ENCODE assay signal across 21 cellular contexts in the genomic region with DNA sequence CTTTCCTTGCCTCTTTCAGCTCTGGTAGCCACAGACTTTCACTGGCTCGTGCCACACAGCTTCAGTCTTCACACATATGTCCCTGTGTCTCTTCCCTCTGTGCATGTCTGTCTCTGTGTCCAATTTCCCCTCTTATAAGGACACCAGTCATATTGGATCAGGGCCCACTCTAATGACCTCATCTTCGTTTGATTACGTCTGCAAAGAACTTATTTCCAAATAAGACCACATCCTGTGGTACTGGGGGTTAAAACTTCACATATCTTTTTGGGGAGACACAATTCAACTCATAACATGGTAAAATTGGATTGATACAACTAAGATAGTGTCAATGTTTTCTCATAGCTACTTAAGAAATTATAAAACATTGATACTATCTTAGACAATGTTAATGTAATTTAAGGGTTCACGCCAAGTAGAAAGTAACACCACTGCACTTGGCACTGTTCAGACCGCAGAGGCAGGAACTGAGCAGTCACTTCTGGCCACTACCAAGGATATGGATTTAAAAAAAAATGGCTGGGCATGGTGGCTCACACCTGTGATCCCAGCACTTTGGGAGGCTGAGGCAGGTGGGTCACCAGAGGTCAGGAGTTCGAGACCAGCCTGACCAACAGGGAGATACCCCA.
DNase-seq lines count a peak whose midpoint lies in the region; ATAC-seq, FAIRE-seq and TF ChIP-seq lines count a peak whose summit lies in the region.
"Had no signal": no experiment of that assay in that cellular context is flagged by ENCODE, and none has a peak within 500 bp of the region (broad histone marks: within the 10 kb centered on the region; RNA-seq: fewer than 3 reads in every experiment).

No MANE protein-coding gene starts in this region.

- no peaks in the 10 kb centered on the region for H3K27me3 Mint-ChIP-seq in activated naive CD8-positive, alpha-beta T cell treated with anti-CD3 and anti-CD28 coated beads, Interleukin-2, amount 10 ng/mL, durations not matched to agents 7 days and 5 days
- H3K27me3 Mint-ChIP-seq in activated naive CD8-positive, alpha-beta T cell treated with anti-CD3 and anti-CD28 coated beads for 36 hours, result no peaks in the 10 kb centered on the region
- H3K27me3 Mint-ChIP-seq in astrocyte (ENCODE audit: low read depth, unreplicated experiment) (peaks cover 2% of the 10 kb centered on the region), type B pancreatic cell (no peaks in the 10 kb centered on the region), GM23338 (ENCODE audit: insufficient read depth, low read depth, poor library complexity) (peaks cover 7% of the 10 kb centered on the region)
- H3K27me3 Mint-ChIP-seq: activated T-helper 17 cell treated with anti-CD3 and anti-CD28 coated beads, Interleukin-2, amount 50 U/mL, for 72 hours had no signal

- H3K9me3 Mint-ChIP-seq in activated naive CD8-positive, alpha-beta T cell treated with anti-CD3 and anti-CD28 coated beads, Interleukin-2, amount 10 ng/mL, durations not matched to agents 7 days and 5 days, result no peaks in the 10 kb centered on the region
- H3K9me3 Mint-ChIP-seq in activated naive CD8-positive, alpha-beta T cell treated with anti-CD3 and anti-CD28 coated beads for 36 hours, result no peaks in the 10 kb centered on the region
- H3K9me3 Mint-ChIP-seq in astrocyte (ENCODE audit: unreplicated experiment) (peaks cover 3% of the 10 kb centered on the region), type B pancreatic cell (no peaks in the 10 kb centered on the region), GM23338 (no peaks in the 10 kb centered on the region)
- H3K9me3 Mint-ChIP-seq: activated T-helper 17 cell treated with anti-CD3 and anti-CD28 coated beads, Interleukin-2, amount 50 U/mL, for 72 hours; T-helper 2 cell treated with Interferon-gamma antibody and Interleukin-4, amounts not matched to agents 5 μg/mL and 100 μg/mL, for 36 hours had no signal

- no peak overlapping the region for H3K4me3 Mint-ChIP-seq in activated naive CD8-positive, alpha-beta T cell treated with anti-CD3 and anti-CD28 coated beads, Interleukin-2, amount 10 ng/mL, durations not matched to agents 7 days and 5 days
- H3K4me3 Mint-ChIP-seq in activated naive CD8-positive, alpha-beta T cell treated with anti-CD3 and anti-CD28 coated beads for 36 hours, result no peak overlapping the region
- H3K4me3 Mint-ChIP-seq in astrocyte (ENCODE audit: unreplicated experiment) (no peak overlapping the region), type B pancreatic cell (no peak overlapping the region), GM23338 (no peak overlapping the region)
- H3K4me3 Mint-ChIP-seq: activated T-helper 17 cell treated with anti-CD3 and anti-CD28 coated beads, Interleukin-2, amount 50 U/mL, for 72 hours; T-helper 2 cell treated with Interferon-gamma antibody and Interleukin-4, amounts not matched to agents 5 μg/mL and 100 μg/mL, for 36 hours had no signal

- H3K4me3 ChIP-seq in astrocyte (ENCODE audit: insufficient read depth, low read depth, low read length) (no peak overlapping the region), kidney (ENCODE audit: low read length in 2 of 2) (no peak overlapping the region), GM23338 (no peak overlapping the region)
- H3K4me3 ChIP-seq: pancreas, Peyer's patch, right lobe of liver, upper lobe of right lung had no signal

- H3F3A ChIP-seq in GM23338 (replicated peaks; ENCODE audit: low read depth), result no peaks in the 10 kb centered on the region

- H4K20me1 ChIP-seq in astrocyte (ENCODE audit: insufficient read depth, low read length) (no peaks in the 10 kb centered on the region), GM23338 (replicated peaks; ENCODE audit: insufficient read depth) (no peaks in the 10 kb centered on the region)

- H3K4me2 ChIP-seq in astrocyte (ENCODE audit: low read length), result no peak overlapping the region
- H3K4me2 ChIP-seq in GM23338, result no peak overlapping the region

- H3K9me2 ChIP-seq in GM23338 (ENCODE audit: insufficient read depth), result no peaks in the 10 kb centered on the region; the same call in 1 of the 2 replicates

- H3K4me1 Mint-ChIP-seq in activated naive CD8-positive, alpha-beta T cell treated with anti-CD3 and anti-CD28 coated beads, Interleukin-2, amount 10 ng/mL, durations not matched to agents 7 days and 5 days, result peaks cover 31% of the 10 kb centered on the region
- peaks cover 14% of the 10 kb centered on the region for H3K4me1 Mint-ChIP-seq in activated naive CD8-positive, alpha-beta T cell treated with anti-CD3 and anti-CD28 coated beads for 36 hours
- H3K4me1 Mint-ChIP-seq in astrocyte (ENCODE audit: low read depth, unreplicated experiment), result peaks cover 31% of the 10 kb centered on the region
- peaks cover 18% of the 10 kb centered on the region for H3K4me1 Mint-ChIP-seq in type B pancreatic cell (ENCODE audit: unreplicated experiment)
- H3K4me1 Mint-ChIP-seq in GM23338, result peaks cover 4% of the 10 kb centered on the region; the same call in 1 of the 3 replicates

- intact Hi-C loops in kidney (cut with DNase I), result no loop called here

- no peaks in the 10 kb centered on the region for H3K9me3 ChIP-seq in astrocyte (ENCODE audit: insufficient read depth, low read depth, low read length)
- H3K9me3 ChIP-seq in kidney (ENCODE audit: control insufficient read depth in 1 of 2, low read length in 2 of 2), result no peaks in the 10 kb centered on the region
- H3K9me3 ChIP-seq: pancreas, Peyer's patch, right lobe of liver, upper lobe of right lung had no signal

- H3K36me3 ChIP-seq in astrocyte (ENCODE audit: insufficient read depth, low read length) (no peaks in the 10 kb centered on the region), kidney (ENCODE audit: control insufficient read depth in 1 of 2, insufficient read depth in 2 of 2, low read length in 2 of 2) (no peaks in the 10 kb centered on the region), GM23338 (ENCODE audit: insufficient read depth) (no peaks in the 10 kb centered on the region)
- H3K36me3 ChIP-seq: pancreas, Peyer's patch, right lobe of liver, upper lobe of right lung had no signal

- H2AFZ ChIP-seq in astrocyte (ENCODE audit: low read depth, low read length) (no peak overlapping the region), GM23338 (no peak overlapping the region)

- H3K9ac ChIP-seq in astrocyte (ENCODE audit: low read length), result no peak overlapping the region
- no peak overlapping the region for H3K9ac ChIP-seq in kidney (ENCODE audit: low read length in 2 of 2)

- FAIRE-seq in astrocyte (lab: Jason Lieb, UNC), result no peak
- FAIRE-seq in kidney (lab: Jason Lieb, UNC), result no peak
- FAIRE-seq: bronchial epithelial cell, pancreas had no signal

- H3K27me3 ChIP-seq in astrocyte (ENCODE audit: insufficient read depth, low read length), result no peaks in the 10 kb centered on the region
- H3K27me3 ChIP-seq in GM23338 (ENCODE audit: insufficient read depth), result no peaks in the 10 kb centered on the region
- H3K27me3 ChIP-seq: pancreas, Peyer's patch, right lobe of liver, upper lobe of right lung had no signal

- peak; percentile 31 for ATAC-seq in activated naive CD8-positive, alpha-beta T cell treated with anti-CD3 and anti-CD28 coated beads, Interleukin-2, amount 10 ng/mL, durations not matched to agents 7 days and 5 days (ENCODE audit: low read depth)
- ATAC-seq in GM23338, result no peak
- ATAC-seq: activated T-helper 17 cell treated with anti-CD3 and anti-CD28 coated beads, Interleukin-2, amount 50 U/mL, for 72 hours; pancreas; right lobe of liver; upper lobe of right lung had no signal

- peaks cover 4% of the 10 kb centered on the region for H3K36me3 Mint-ChIP-seq in activated naive CD8-positive, alpha-beta T cell treated with anti-CD3 and anti-CD28 coated beads, Interleukin-2, amount 10 ng/mL, durations not matched to agents 7 days and 5 days
- no peaks in the 10 kb centered on the region for H3K36me3 Mint-ChIP-seq in activated naive CD8-positive, alpha-beta T cell treated with anti-CD3 and anti-CD28 coated beads for 36 hours
- peaks cover 1% of the 10 kb centered on the region for H3K36me3 Mint-ChIP-seq in astrocyte (ENCODE audit: low read depth, unreplicated experiment)
- H3K36me3 Mint-ChIP-seq in type B pancreatic cell, result peaks cover 9% of the 10 kb centered on the region
- H3K36me3 Mint-ChIP-seq in GM23338 (ENCODE audit: low read depth), result no peaks in the 10 kb centered on the region

- peak overlapping the region; percentile 0 for H3K27ac Mint-ChIP-seq in activated naive CD8-positive, alpha-beta T cell treated with anti-CD3 and anti-CD28 coated beads, Interleukin-2, amount 10 ng/mL, durations not matched to agents 7 days and 5 days
- no peak overlapping the region for H3K27ac Mint-ChIP-seq in activated naive CD8-positive, alpha-beta T cell treated with anti-CD3 and anti-CD28 coated beads for 36 hours
- H3K27ac Mint-ChIP-seq in astrocyte (ENCODE audit: unreplicated experiment), result peak overlapping the region; percentile 8
- H3K27ac Mint-ChIP-seq in type B pancreatic cell, result peak overlapping the region; percentile 34
- no peak overlapping the region for H3K27ac Mint-ChIP-seq in GM23338
- H3K27ac Mint-ChIP-seq: activated T-helper 17 cell treated with anti-CD3 and anti-CD28 coated beads, Interleukin-2, amount 50 U/mL, for 72 hours; T-helper 2 cell treated with Interferon-gamma antibody and Interleukin-4, amounts not matched to agents 5 μg/mL and 100 μg/mL, for 36 hours had no signal

- H3K79me2 ChIP-seq in astrocyte (ENCODE audit: insufficient read depth, low read length) (no peaks in the 10 kb centered on the region), GM23338 (replicated peaks; ENCODE audit: insufficient read depth) (no peaks in the 10 kb centered on the region)

- H3K4me1 ChIP-seq in astrocyte (ENCODE audit: insufficient read depth, low read length), result peaks cover 21% of the 10 kb centered on the region
- H3K4me1 ChIP-seq in kidney (ENCODE audit: control insufficient read depth in 1 of 2, insufficient read depth in 1 of 2, low read depth in 1 of 2, low read length in 2 of 2), result peaks cover 11% of the 10 kb centered on the region in 2 donors
- no peaks in the 10 kb centered on the region for H3K4me1 ChIP-seq in GM23338 (ENCODE audit: insufficient read depth)
- H3K4me1 ChIP-seq: pancreas, Peyer's patch, right lobe of liver had no signal

- TF ChIP-seq CTCF in astrocyte (IDR thresholded peaks at IDR 0.05; ENCODE audit: insufficient read depth, low read depth, low read length), result no peak
- TF ChIP-seq CTCF in kidney (IDR thresholded peaks at IDR 0.05; ENCODE audit: borderline replicate concordance, extremely low read depth, insufficient read depth), result no peak
- TF ChIP-seq CTCF in type B pancreatic cell (conservative IDR thresholded peaks at IDR 0.05), result no peak
- no peak for TF ChIP-seq CTCF in GM13976 (IDR thresholded peaks at IDR 0.05; ENCODE audit: borderline replicate concordance, control extremely low read depth, extremely low read depth, insufficient read depth, missing control alignments)
- TF ChIP-seq CTCF in GM23338 (conservative IDR thresholded peaks at IDR 0.05; ENCODE audit: low read depth in 2 of 2), result no peak

- H3K27ac ChIP-seq in astrocyte (ENCODE audit: low read depth, low read length) (no peak overlapping the region), kidney (ENCODE audit: low read depth in 2 of 2, low read length in 2 of 2) (no peak overlapping the region), GM23338 (ENCODE audit: low read depth) (no peak overlapping the region)
- H3K27ac ChIP-seq: pancreas, Peyer's patch, right lobe of liver, upper lobe of right lung had no signal

- in situ Hi-C loops in GM13976 (cut with MboI; ENCODE audit: low sequenced_read_pairs, unreplicated experiment), result no loop called here

- POLR2A ChIA-PET in activated naive CD8-positive, alpha-beta T cell treated with anti-CD3 and anti-CD28 coated beads, Interleukin-2, amount 10 ng/mL, durations not matched to agents 7 days and 5 days (lab: Charles Lee), result no interaction called here

- no peak for DNase-seq in activated naive CD8-positive, alpha-beta T cell treated with anti-CD3 and anti-CD28 coated beads, Interleukin-2, amount 10 ng/mL, durations not matched to agents 7 days and 5 days
- DNase-seq in activated naive CD8-positive, alpha-beta T cell treated with anti-CD3 and anti-CD28 coated beads for 36 hours, result no peak
- DNase-seq in astrocyte (ENCODE audit: low read depth) (peak; percentile 35), kidney (peak; percentile 18), type B pancreatic cell (ENCODE audit: extremely low spot score, unreplicated experiment) (no peak), cerebellum (ENCODE audit: low spot score) (no peak), GM13976 (ENCODE audit: low spot score) (no peak), GM23338 (ENCODE audit: low spot score) (no peak)
- DNase-seq: activated CD4-positive, CD25-positive, alpha-beta regulatory T cell treated with anti-CD3 and anti-CD28 coated beads, Interleukin-2, amount 50 U/mL, for 72 hours; glutamatergic neuron; KBM-7; NCI-H2029; NCI-H446; pancreas; Peyer's patch; stimulated activated naive CD4-positive, alpha-beta T cell treated with Interleukin-2 at 50 U/mL for 16 hours; upper lobe of right lung had no signal

Comparison
In these comparisons a context has a peak if more than half of its experiments do, and no peak if none do; other contexts are left out.
1. H3K27ac Mint-ChIP-seq: peak in activated naive CD8-positive, alpha-beta T cell treated with anti-CD3 and anti-CD28 coated beads, Interleukin-2, amount 10 ng/mL, durations not matched to agents 7 days and 5 days (single experiment), astrocyte (single experiment) and type B pancreatic cell (single experiment); none in activated naive CD8-positive, alpha-beta T cell treated with anti-CD3 and anti-CD28 coated beads for 36 hours (single experiment) and GM23338 (single experiment).
2. DNase-seq: peak in astrocyte (single experiment) and kidney (single experiment); none in activated naive CD8-positive, alpha-beta T cell treated with anti-CD3 and anti-CD28 coated beads, Interleukin-2, amount 10 ng/mL, durations not matched to agents 7 days and 5 days (single experiment), activated naive CD8-positive, alpha-beta T cell treated with anti-CD3 and anti-CD28 coated beads for 36 hours (single experiment), type B pancreatic cell (single experiment), cerebellum (single experiment), GM13976 (single experiment) and GM23338 (single experiment).